Comparison of ENCODE assay signal across 22 cellular contexts in genomic region chr22:19710020-19710768, GRCh38. TPM values are rescaled to one million over a fixed set of nuclear protein-coding genes. Genes with fewer than 3 reads are reported as not detected.
"Had no signal": no experiment of that assay in that cellular context is flagged by ENCODE, and none has a peak within 500 bp of the region (broad histone marks: within the 10 kb centered on the region; RNA-seq: fewer than 3 reads in every experiment).

No MANE protein-coding gene starts in this region.

- H3K36me3 ChIP-seq: left lung, neural progenitor cell, ovary, upper lobe of right lung had no signal

- DNase-seq: activated CD4-positive, alpha-beta T cell treated with anti-CD3 and anti-CD28 coated beads for 36 hours; activated CD4-positive, alpha-beta T cell treated with anti-CD3 and anti-CD28 coated beads, Interleukin-2, amount 50 U/mL, for 48 hours; activated gamma-delta T cell treated with Interleukin-2 at 50 U/mL for 16 hours; activated naive CD8-positive, alpha-beta T cell treated with anti-CD3 and anti-CD28 coated beads for 36 hours; amniotic stem cell; foreskin keratinocyte; mucosa of descending colon; naive B cell; stimulated activated CD4-positive, alpha-beta T cell treated with anti-CD3 and anti-CD28 coated beads, Interleukin-4, amount 100 ng/mL, for 24 hours; upper lobe of right lung had no signal

- H3K9me3 Mint-ChIP-seq: activated naive CD8-positive, alpha-beta T cell treated with anti-CD3 and anti-CD28 coated beads for 36 hours; activated T-helper 1 cell treated with anti-CD3 and anti-CD28 coated beads, Interleukin-12 subunit alpha, Interleukin-12 subunit beta, Interleukin-2, Interleukin-4 antibody, amounts not matched to agents 30 ng/mL and 10 ng/mL and 1 ng/mL, durations not matched to agents 14 hours and 24 hours and 36 hours; memory B cell; naive B cell; neural progenitor cell; stimulated activated memory B cell treated with anti-CD40 and anti-IgM and Interleukin-4, amounts not matched to agents 10 μg/mL and 1 μg/mL and 100 μg/mL, for 72 hours; T-helper 2 cell treated with Interferon-gamma antibody and Interleukin-4, amounts not matched to agents 5 μg/mL and 100 μg/mL, for 36 hours; WTC11 had no signal

- H3K4me3 ChIP-seq: left lung, mucosa of descending colon, neural progenitor cell, ovary, smooth muscle cell, upper lobe of right lung had no signal

- H3K36me3 Mint-ChIP-seq: activated naive CD8-positive, alpha-beta T cell treated with anti-CD3 and anti-CD28 coated beads for 36 hours; memory B cell; naive B cell; neural progenitor cell; stimulated activated memory B cell treated with anti-CD40 and anti-IgM and Interleukin-4, amounts not matched to agents 10 μg/mL and 1 μg/mL and 100 μg/mL, for 72 hours; WTC11 had no signal

- H3K9me3 ChIP-seq: left lung, mucosa of descending colon, ovary, upper lobe of right lung had no signal

- H3K4me3 Mint-ChIP-seq: activated CD4-positive, alpha-beta T cell treated with anti-CD3 and anti-CD28 coated beads for 36 hours; activated naive CD8-positive, alpha-beta T cell treated with anti-CD3 and anti-CD28 coated beads for 36 hours; activated T-helper 1 cell treated with anti-CD3 and anti-CD28 coated beads, Interleukin-12 subunit alpha, Interleukin-12 subunit beta, Interleukin-2, Interleukin-4 antibody, amounts not matched to agents 30 ng/mL and 10 ng/mL and 1 ng/mL, durations not matched to agents 14 hours and 24 hours and 36 hours; memory B cell; naive B cell; neural progenitor cell; stimulated activated memory B cell treated with anti-CD40 and anti-IgM and Interleukin-4, amounts not matched to agents 10 μg/mL and 1 μg/mL and 100 μg/mL, for 72 hours; T-helper 2 cell treated with Interferon-gamma antibody and Interleukin-4, amounts not matched to agents 5 μg/mL and 100 μg/mL, for 36 hours; WTC11 had no signal

- H3K4me1 Mint-ChIP-seq: activated naive CD8-positive, alpha-beta T cell treated with anti-CD3 and anti-CD28 coated beads for 36 hours; memory B cell; naive B cell; stimulated activated memory B cell treated with anti-CD40 and anti-IgM and Interleukin-4, amounts not matched to agents 10 μg/mL and 1 μg/mL and 100 μg/mL, for 72 hours had no signal

- H3K9ac ChIP-seq: neural progenitor cell had no signal

- ATAC-seq: activated CD4-positive, alpha-beta T cell treated with anti-CD3 and anti-CD28 coated beads for 36 hours; foreskin keratinocyte; left lung; mucosa of descending colon; sciatic nerve; stimulated activated memory B cell treated with anti-CD40 and anti-IgM and Interleukin-4, amounts not matched to agents 10 μg/mL and 1 μg/mL and 100 μg/mL, for 72 hours; upper lobe of right lung; WTC11 had no signal

- H3K4me2 ChIP-seq: neural progenitor cell, smooth muscle cell had no signal

- H3K27ac ChIP-seq: foreskin keratinocyte, left lung, neural progenitor cell, ovary, upper lobe of right lung had no signal

- H2AFZ ChIP-seq: neural progenitor cell had no signal

- H3K27me3 ChIP-seq: ovary had no signal

- H3K27ac Mint-ChIP-seq: activated CD4-positive, alpha-beta T cell treated with anti-CD3 and anti-CD28 coated beads for 36 hours; activated naive CD8-positive, alpha-beta T cell treated with anti-CD3 and anti-CD28 coated beads for 36 hours; activated T-helper 1 cell treated with anti-CD3 and anti-CD28 coated beads, Interleukin-12 subunit alpha, Interleukin-12 subunit beta, Interleukin-2, Interleukin-4 antibody, amounts not matched to agents 30 ng/mL and 10 ng/mL and 1 ng/mL, durations not matched to agents 14 hours and 24 hours and 36 hours; memory B cell; neural progenitor cell; stimulated activated memory B cell treated with anti-CD40 and anti-IgM and Interleukin-4, amounts not matched to agents 10 μg/mL and 1 μg/mL and 100 μg/mL, for 72 hours; T-helper 2 cell treated with Interferon-gamma antibody and Interleukin-4, amounts not matched to agents 5 μg/mL and 100 μg/mL, for 36 hours; WTC11 had no signal

- H3K4me1 ChIP-seq: foreskin keratinocyte, neural progenitor cell, upper lobe of right lung had no signal

RNA-seq across cellular contexts. Expression of gene GP1BB, which starts 13.1 kb away (rescaled TPM):
- total RNA-seq: activated CD4-positive, alpha-beta T cell treated with anti-CD3 and anti-CD28 coated beads for 36 hours; activated naive CD8-positive, alpha-beta T cell treated with anti-CD3 and anti-CD28 coated beads for 36 hours; activated T-helper 1 cell treated with anti-CD3 and anti-CD28 coated beads, Interleukin-12 subunit alpha, Interleukin-12 subunit beta, Interleukin-2, Interleukin-4 antibody, amounts not matched to agents 30 ng/mL and 10 ng/mL and 1 ng/mL, durations not matched to agents 14 hours and 24 hours and 36 hours had no signal

RNA-seq across cellular contexts. Expression of gene TBX1, which starts 50.4 kb away (rescaled TPM):
- total RNA-seq: activated CD4-positive, alpha-beta T cell treated with anti-CD3 and anti-CD28 coated beads for 36 hours; activated naive CD8-positive, alpha-beta T cell treated with anti-CD3 and anti-CD28 coated beads for 36 hours; epithelial cell of proximal tubule; fibroblast of lung; smooth muscle cell had no signal
- polyA plus RNA-seq: fibroblast of lung, smooth muscle cell had no signal
